28 cellular contexts compared by ENCODE assay signal in the genomic region with DNA sequence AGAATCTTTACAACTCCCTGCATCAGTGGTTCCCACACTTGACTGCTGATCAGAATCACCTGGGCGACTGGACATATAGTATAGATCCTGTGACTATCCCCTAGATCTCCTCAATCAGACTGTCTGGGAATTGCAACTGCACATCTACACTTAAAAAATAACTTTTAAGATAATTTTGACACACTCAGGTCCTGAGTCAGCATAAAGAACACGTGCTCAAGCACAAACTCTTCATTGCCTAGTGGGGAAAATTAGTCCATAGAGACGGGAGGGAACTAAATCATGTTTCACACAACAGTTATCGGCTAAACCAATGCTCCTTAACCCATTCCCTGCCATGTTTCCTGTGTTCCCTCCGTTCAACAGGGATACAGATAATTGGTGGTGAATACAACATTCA.
"Had no signal": no experiment of that assay in that cellular context is flagged by ENCODE, and none has a peak within 500 bp of the region (broad histone marks: within the 10 kb centered on the region; RNA-seq: fewer than 3 reads in every experiment).

No MANE protein-coding gene starts in this region.

- H3K27ac ChIP-seq: colonic mucosa, epithelial cell of prostate, esophagus squamous epithelium, gastrocnemius medialis, heart right ventricle, left lung, lower lobe of right lung had no signal

- H3K27me3 ChIP-seq: colonic mucosa, esophagus squamous epithelium, gastrocnemius medialis, heart right ventricle, left lung had no signal

- H3K9me3 ChIP-seq: colonic mucosa, esophagus squamous epithelium, gastrocnemius medialis, heart right ventricle, left lung, lower lobe of right lung, mucosa of descending colon had no signal

- FAIRE-seq: endometrium, islet of Langerhans, keratinocyte had no signal

- H3K9me3 Mint-ChIP-seq: dendritic cell treated with granulocyte-macrophage colony-stimulating factor and Interleukin-4, amounts not matched to agents 40 ng/mL and 50 ng/mL, for 4 days; effector memory CD8-positive, alpha-beta T cell had no signal

- H3K36me3 Mint-ChIP-seq: mesothelial cell of epicardium, naive B cell had no signal

- H3K4me1 ChIP-seq: colonic mucosa, esophagus squamous epithelium, gastrocnemius medialis, heart right ventricle, left lung, lower lobe of right lung had no signal

- H3K27me3 Mint-ChIP-seq: dendritic cell treated with granulocyte-macrophage colony-stimulating factor and Interleukin-4, amounts not matched to agents 40 ng/mL and 50 ng/mL, for 4 days; effector memory CD8-positive, alpha-beta T cell; naive B cell had no signal

- ATAC-seq: effector memory CD8-positive, alpha-beta T cell; esophagus mucosa; gastrocnemius medialis; heart right ventricle; left cardiac atrium; left lung; left ventricle myocardium superior; lower lobe of right lung; mucosa of descending colon had no signal

- H3K4me1 Mint-ChIP-seq: mesothelial cell of epicardium, naive B cell had no signal

- H3K36me3 ChIP-seq: colonic mucosa, esophagus squamous epithelium, gastrocnemius medialis, heart right ventricle, left lung, lower lobe of right lung had no signal

- H3K4me3 Mint-ChIP-seq: dendritic cell treated with granulocyte-macrophage colony-stimulating factor and Interleukin-4, amounts not matched to agents 40 ng/mL and 50 ng/mL, for 4 days; effector memory CD8-positive, alpha-beta T cell; endodermal cell; mesothelial cell of epicardium; naive B cell had no signal

- H3K4me3 ChIP-seq: colonic mucosa, esophagus squamous epithelium, gastrocnemius medialis, heart right ventricle, left lung, lower lobe of right lung, mucosa of descending colon had no signal

- DNase-seq: colonic mucosa; cortex of kidney; effector CD8-positive, alpha-beta T cell; effector memory CD8-positive, alpha-beta T cell; endodermal cell; erythroblast; esophagus squamous epithelium; foreskin fibroblast; foreskin melanocyte; gastrocnemius medialis; glutamatergic neuron; head of caudate nucleus; heart right ventricle; hippocampal formation; left cardiac atrium; left lung; left ventricle myocardium superior; lower lobe of right lung; mesenchymal stem cell; mucosa of descending colon; naive B cell had no signal

- H3K27ac Mint-ChIP-seq: dendritic cell treated with granulocyte-macrophage colony-stimulating factor and Interleukin-4, amounts not matched to agents 40 ng/mL and 50 ng/mL, for 4 days; effector memory CD8-positive, alpha-beta T cell; endodermal cell; mesothelial cell of epicardium; naive B cell had no signal
